ENCODE assay signal across 8 cellular contexts in genomic region chrX:119821703-119822102, GRCh38. TPM values are rescaled to one million over a fixed set of nuclear protein-coding genes. Genes with fewer than 3 reads are reported as not detected.
DNase-seq lines count a peak whose midpoint lies in the region; ATAC-seq lines count a peak whose summit lies in the region.
"Not testable (repeated sequence)": the region's sequence is repeated elsewhere in the genome, so short reads cannot be mapped to it uniquely, and the experiment has no call there.

No MANE protein-coding gene starts in this region.

- not testable (repeated sequence) for H3K36me3 ChIP-seq in BLaER1 treated with 17β-estradiol and CSF1 and Interleukin-3, amounts not matched to agents 10 nM and 100 nM

- peak; percentile 32 for DNase-seq in activated CD4-positive, alpha-beta T cell treated with anti-CD3 and anti-CD28 coated beads, Interleukin-2, amount 10 ng/mL, durations not matched to agents 7 days and 5 days
- DNase-seq in dermis microvascular lymphatic vessel endothelial cell (ENCODE audit: low read depth in 2 of 2) (peak; percentile 77 to 83), naive B cell (peak; percentile 69)

- peak overlapping the region; percentile 48 to 66 (median 59) for H3K4me2 ChIP-seq in BLaER1 treated with 17β-estradiol and CSF1 and Interleukin-3, amounts not matched to agents 10 nM and 100 nM

- not testable (repeated sequence) for H3K27me3 ChIP-seq in BLaER1 treated with 17β-estradiol and CSF1 and Interleukin-3, amounts not matched to agents 10 nM and 100 nM

- H3K9ac ChIP-seq in BLaER1 treated with 17β-estradiol and CSF1 and Interleukin-3, amounts not matched to agents 10 nM and 100 nM: peak overlapping the region in 5 of 11 experiments; percentile 33 to 54 (median 41); a peak in 8 of 22 replicates

- H3K36me3 Mint-ChIP-seq in activated CD4-positive, alpha-beta T cell treated with anti-CD3 and anti-CD28 coated beads, Interleukin-2, amount 10 ng/mL, durations not matched to agents 7 days and 5 days (ENCODE audit: low read depth); naive B cell: not testable (repeated sequence)

- not testable (repeated sequence) for H3K9me3 ChIP-seq in BLaER1 treated with 17β-estradiol and CSF1 and Interleukin-3, amounts not matched to agents 10 nM and 100 nM (replicated peaks in 1 of 11)

- not testable (repeated sequence) for H4K20me1 ChIP-seq in BLaER1 treated with 17β-estradiol and CSF1 and Interleukin-3, amounts not matched to agents 10 nM and 100 nM

- H3K27ac Mint-ChIP-seq in activated CD4-positive, alpha-beta T cell treated with anti-CD3 and anti-CD28 coated beads, Interleukin-2, amount 10 ng/mL, durations not matched to agents 7 days and 5 days: peak overlapping the region; percentile 92
- peak overlapping the region; percentile 84 to 90 (median 86) for H3K27ac Mint-ChIP-seq in naive B cell

- H3K27me3 Mint-ChIP-seq in activated CD4-positive, alpha-beta T cell treated with anti-CD3 and anti-CD28 coated beads, Interleukin-2, amount 10 ng/mL, durations not matched to agents 7 days and 5 days; naive B cell: not testable (repeated sequence)

- H3K27ac ChIP-seq in BLaER1 treated with 17β-estradiol and CSF1 and Interleukin-3, amounts not matched to agents 10 nM and 100 nM: peak overlapping the region in 10 of 11 experiments; percentile 48 to 71 (median 56); a peak in 18 of 22 replicates

- not testable (repeated sequence) for H3K9me3 Mint-ChIP-seq in activated CD4-positive, alpha-beta T cell treated with anti-CD3 and anti-CD28 coated beads, Interleukin-2, amount 10 ng/mL, durations not matched to agents 7 days and 5 days; naive B cell

- POLR2A ChIA-PET in activated CD4-positive, alpha-beta T cell treated with anti-CD3 and anti-CD28 coated beads, Interleukin-2, amount 10 ng/mL, durations not matched to agents 7 days and 5 days (lab: Charles Lee): not testable (repeated sequence)

- peak; percentile 99 for ATAC-seq in GM18517 (IDR thresholded peaks at IDR 0.05; ENCODE audit: unreplicated experiment)
- peak; percentile 94 for ATAC-seq in GM21360 (IDR thresholded peaks at IDR 0.05; ENCODE audit: unreplicated experiment)
- peak; percentile 85 for ATAC-seq in HG02884 (IDR thresholded peaks at IDR 0.05; ENCODE audit: unreplicated experiment)
- ATAC-seq in HG03520 (IDR thresholded peaks at IDR 0.05; ENCODE audit: unreplicated experiment): peak; percentile 86
- ATAC-seq in naive B cell (ENCODE audit: low read depth in 2 of 2): peak; percentile 99 to 100

- peaks cover 18% of the 10 kb centered on the region for H3K4me1 Mint-ChIP-seq in activated CD4-positive, alpha-beta T cell treated with anti-CD3 and anti-CD28 coated beads, Interleukin-2, amount 10 ng/mL, durations not matched to agents 7 days and 5 days
- peaks cover 0 to 25% (median 8%) of the 10 kb centered on the region in 3 donors for H3K4me1 Mint-ChIP-seq in naive B cell

- peak overlapping the region; percentile 48 for H3K4me3 Mint-ChIP-seq in activated CD4-positive, alpha-beta T cell treated with anti-CD3 and anti-CD28 coated beads, Interleukin-2, amount 10 ng/mL, durations not matched to agents 7 days and 5 days
- H3K4me3 Mint-ChIP-seq in naive B cell: peak overlapping the region in 7 of 8 donors; percentile 19 to 81 (median 42)

- CTCF ChIA-PET in activated CD4-positive, alpha-beta T cell treated with anti-CD3 and anti-CD28 coated beads, Interleukin-2, amount 10 ng/mL, durations not matched to agents 7 days and 5 days (lab: Charles Lee): interaction anchor here (1.1 kb wide), 1 partner anchor 23 kb away, joined by 4 read pairs; no protein-coding TSS in a partner anchor

- H3K4me3 ChIP-seq in BLaER1 treated with 17β-estradiol and CSF1 and Interleukin-3, amounts not matched to agents 10 nM and 100 nM: peak overlapping the region in 1 of 10 experiments; percentile 4; a peak in 1 of 20 replicates

- peaks cover 7 to 39% (median 30%) of the 10 kb centered on the region in 10 experiments; a peak in 18 of 20 replicates for H3K4me1 ChIP-seq in BLaER1 treated with 17β-estradiol and CSF1 and Interleukin-3, amounts not matched to agents 10 nM and 100 nM

RNA-seq across cellular contexts. Expression of gene RPL39, which starts 30.3 kb away (rescaled TPM):
- total RNA-seq in activated CD4-positive, alpha-beta T cell treated with anti-CD3 and anti-CD28 coated beads, Interleukin-2, amount 10 ng/mL, durations not matched to agents 7 days and 5 days: 1,000 to 10,000 TPM; 1,629 to 1,903 TPM
- total RNA-seq in dermis microvascular lymphatic vessel endothelial cell: 2,075 and 2,198 TPM in 2 replicates
- polyA plus RNA-seq in naive B cell (ENCODE audit: low read depth in 6 of 6): 1,000 to 10,000 TPM; 3,399 to 4,973 (median 4,743) TPM

RNA-seq across cellular contexts. Expression of gene UPF3B, which starts 31.1 kb away (rescaled TPM):
- total RNA-seq in activated CD4-positive, alpha-beta T cell treated with anti-CD3 and anti-CD28 coated beads, Interleukin-2, amount 10 ng/mL, durations not matched to agents 7 days and 5 days: 10 to 100 TPM; 11.8 to 12.3 TPM
- 1.7 and 1.8 TPM in 2 replicates for total RNA-seq in dermis microvascular lymphatic vessel endothelial cell
- polyA plus RNA-seq in naive B cell (ENCODE audit: low read depth in 6 of 6): 10 to 100 TPM in 4 of 6 donors, 1 to 10 TPM in 2; 5.8 to 18.6 (median 11.5) TPM

RNA-seq across cellular contexts. Expression of gene RNF113A, which starts 49.8 kb away (rescaled TPM):
- total RNA-seq in activated CD4-positive, alpha-beta T cell treated with anti-CD3 and anti-CD28 coated beads, Interleukin-2, amount 10 ng/mL, durations not matched to agents 7 days and 5 days: 10 to 100 TPM; 28.8 to 30.4 TPM
- 12.8 and 15.2 TPM in 2 replicates for total RNA-seq in dermis microvascular lymphatic vessel endothelial cell
- 10 to 100 TPM; 42.5 to 78.4 (median 60.5) TPM for polyA plus RNA-seq in naive B cell (ENCODE audit: low read depth in 6 of 6)

RNA-seq across cellular contexts. Expression of gene NDUFA1, which starts 49.9 kb away (rescaled TPM):
- 100 to 1,000 TPM in 1 of 2 experiments, 10 to 100 TPM in 1; 64.9 to 104 TPM for total RNA-seq in activated CD4-positive, alpha-beta T cell treated with anti-CD3 and anti-CD28 coated beads, Interleukin-2, amount 10 ng/mL, durations not matched to agents 7 days and 5 days
- total RNA-seq in dermis microvascular lymphatic vessel endothelial cell: 74.3 and 128 TPM in 2 replicates
- 100 to 1,000 TPM; 268 to 457 (median 303) TPM for polyA plus RNA-seq in naive B cell (ENCODE audit: low read depth in 6 of 6)
